ENCODE assay signal across 9 cellular contexts in the genomic region with DNA sequence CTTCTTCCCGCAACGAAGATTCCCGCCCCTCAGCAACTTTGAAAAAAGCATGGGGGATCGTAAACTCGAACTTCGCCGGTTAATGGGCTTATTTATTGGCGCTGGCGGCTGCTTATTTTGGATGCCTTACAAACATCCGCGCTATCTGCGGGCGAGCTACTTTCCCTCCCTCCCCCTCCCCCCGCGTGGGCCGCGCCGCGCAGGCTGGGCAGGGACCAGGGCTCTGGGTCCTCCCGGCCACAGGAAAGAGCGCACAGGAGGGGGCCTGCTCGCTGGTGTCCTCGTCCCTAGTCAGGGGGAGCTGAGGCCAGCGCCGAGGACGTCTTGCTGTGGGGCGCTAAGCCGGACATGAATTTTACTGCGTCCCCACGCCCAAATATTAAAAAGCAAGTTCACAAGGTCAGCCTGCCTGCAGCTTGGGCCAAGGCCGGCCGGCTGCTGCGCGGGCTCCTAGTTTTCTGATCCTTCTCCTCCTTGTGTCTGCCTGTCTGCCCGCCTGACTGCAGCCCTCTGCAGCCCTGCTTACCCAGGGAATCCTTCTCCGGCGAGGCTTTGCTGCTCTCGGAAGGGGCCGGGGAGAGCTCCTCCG. TPM values are rescaled to one million over a fixed set of nuclear protein-coding genes. Genes with fewer than 3 reads are reported as not detected.
A peak's percentile ranks its signal among the peaks of the same experiment; 100 is the strongest.
DNase-seq lines count a peak whose midpoint lies in the region; ATAC-seq and TF ChIP-seq lines count a peak whose summit lies in the region.
"Had no signal": no experiment of that assay in that cellular context is flagged by ENCODE, and none has a peak within 500 bp of the region (broad histone marks: within the 10 kb centered on the region; RNA-seq: fewer than 3 reads in every experiment).

No MANE protein-coding gene starts in this region.

- H3K36me3 ChIP-seq in Peyer's patch, result no peaks in the 10 kb centered on the region
- H3K36me3 ChIP-seq in fibroblast of lung (ENCODE audit: control insufficient read depth, insufficient read depth, low read length), result no peaks in the 10 kb centered on the region
- H3K36me3 ChIP-seq in BE2C, result no peaks in the 10 kb centered on the region

- peak overlapping the region; percentile 51 for H3K4me2 ChIP-seq in fibroblast of lung (ENCODE audit: extremely low read depth, insufficient read depth, low read length)

- peak; percentile 40 for DNase-seq in activated CD4-positive, CD25-positive, alpha-beta regulatory T cell treated with anti-CD3 and anti-CD28 coated beads, Interleukin-2, amount 50 U/mL, for 72 hours
- DNase-seq in activated CD4-positive, CD25-positive, alpha-beta regulatory T cell (lab: John Stamatoyannopoulos, UW), result no peak
- DNase-seq in Peyer's patch, result peak in 2 of 3 donors; percentile 75 to 82
- no peak for DNase-seq in fibroblast of lung (ENCODE audit: low read depth in 2 of 2)
- DNase-seq in posterior vena cava (ENCODE audit: low spot score), result peak; percentile 90
- no peak for DNase-seq in effector CD8-positive, alpha-beta T cell (lab: John Stamatoyannopoulos, UW)
- no peak for DNase-seq in BE2C
- DNase-seq: activated T-cell treated with anti-CD3 and anti-CD28 coated beads, Interleukin-2, amount 50 U/mL, for 4 hours had no signal

- no peak overlapping the region for H3K9ac ChIP-seq in fibroblast of lung (ENCODE audit: insufficient read depth, low read length)

- H3K27ac ChIP-seq in Peyer's patch, result peak overlapping the region; percentile 70 to 88 (median 86)
- no peak overlapping the region for H3K27ac ChIP-seq in fibroblast of lung (ENCODE audit: insufficient read depth, low read length)

- H2AFZ ChIP-seq in fibroblast of lung (ENCODE audit: low read length), result no peak overlapping the region

- no peaks in the 10 kb centered on the region for H4K20me1 ChIP-seq in fibroblast of lung (ENCODE audit: control insufficient read depth, extremely low read depth, insufficient read depth, low read length)

- ATAC-seq in GM19023 (IDR thresholded peaks at IDR 0.05; ENCODE audit: unreplicated experiment), result no peak

- H3K4me1 ChIP-seq in Peyer's patch (peaks cover 0 to 22% (median 11%) of the 10 kb centered on the region in 4 donors), fibroblast of lung (ENCODE audit: control insufficient read depth, extremely low read depth, insufficient read depth, low read length) (no peaks in the 10 kb centered on the region), BE2C (no peaks in the 10 kb centered on the region)

- no peaks in the 10 kb centered on the region for H3K79me2 ChIP-seq in fibroblast of lung (ENCODE audit: control insufficient read depth, insufficient read depth, low read length)

- intact Hi-C loops in posterior vena cava (cut with DNase I), result no loop called here

- H3K9me3 ChIP-seq in Peyer's patch (no peaks in the 10 kb centered on the region), fibroblast of lung (ENCODE audit: control insufficient read depth, insufficient read depth, low read depth, low read length) (no peaks in the 10 kb centered on the region), BE2C (no peaks in the 10 kb centered on the region; the same call in 1 of the 2 replicates)

- TF ChIP-seq CTCF in Peyer's patch (IDR thresholded peaks at IDR 0.05), result no peak
- no peak for TF ChIP-seq CTCF in fibroblast of lung (conservative IDR thresholded peaks at IDR 0.05 in 1 of 2, IDR thresholded peaks at IDR 0.05 in 1 of 2; ENCODE audit: low read depth in 1 of 2, low read length in 2 of 2)
- no peak for TF ChIP-seq CTCF in BE2C (IDR thresholded peaks at IDR 0.05; ENCODE audit: low read depth, low read length)

- peak overlapping the region; percentile 37 to 84 (median 69) for H3K4me3 ChIP-seq in Peyer's patch
- peak overlapping the region in 3 of 4 experiments; percentile 10 to 48 (median 24) for H3K4me3 ChIP-seq in fibroblast of lung (replicated peaks in 1 of 4; ENCODE audit: control extremely low read depth in 1 of 4, insufficient read depth in 1 of 4, low read depth in 3 of 4, low read length in 4 of 4)
- H3K4me3 ChIP-seq in BE2C (ENCODE audit: low read depth, low read length), result no peak overlapping the region

- TF ChIP-seq POLR2A in Peyer's patch (IDR thresholded peaks at IDR 0.05), result no peak

- peaks cover 0 to 16% of the 10 kb centered on the region in 2 donors for H3K27me3 ChIP-seq in Peyer's patch
- H3K27me3 ChIP-seq in fibroblast of lung (ENCODE audit: control insufficient read depth, insufficient read depth, low read length), result peaks cover 74% of the 10 kb centered on the region
- peaks cover 100% of the 10 kb centered on the region for H3K27me3 ChIP-seq in BE2C

RNA-seq across cellular contexts. Expression of gene HOXA10, which starts 1.2 kb away (rescaled TPM):
- total RNA-seq in Peyer's patch, result 10 to 100 TPM; 15.7 to 28.4 (median 19.8) TPM
- total RNA-seq in fibroblast of lung, result under 0.01 and 0.17 TPM in 2 replicates
- 0.25 and 1.00 TPM in 2 replicates for polyA plus RNA-seq in fibroblast of lung
- polyA plus RNA-seq in fibroblast of lung (2012), result 0.12 and 0.75 TPM in 2 replicates
- polyA minus RNA-seq in fibroblast of lung (ENCODE audit: low replicate concordance), result 1.6 TPM in 1 of 2 replicates, not detected in the other
- total RNA-seq in posterior vena cava, result 1 to 10 TPM; 8.9 to 9.2 TPM
- not detected for polyA plus RNA-seq in BE2C (2012; ENCODE audit: insufficient read depth, insufficient read length, low read depth)

RNA-seq across cellular contexts. Expression of gene HOXA9, which starts 7.6 kb away (rescaled TPM):
- total RNA-seq in Peyer's patch (10 to 100 TPM; 25.7 to 71.2 (median 46.1) TPM), fibroblast of lung (under 0.01 TPM in 1 of 2 replicates, not detected in the other), posterior vena cava (1 to 10 TPM; 7.4 TPM)
- 0.08 and 0.11 TPM in 2 replicates for polyA plus RNA-seq in fibroblast of lung
- polyA plus RNA-seq in fibroblast of lung (2012), result 0.09 TPM in 1 of 2 replicates, not detected in the other
- polyA minus RNA-seq in fibroblast of lung (ENCODE audit: low replicate concordance), result not detected in 2 replicates
- not detected for polyA plus RNA-seq in BE2C (2012; ENCODE audit: insufficient read depth, insufficient read length, low read depth)

RNA-seq across cellular contexts. Expression of gene HOXA11, which starts 12.1 kb away (rescaled TPM):
- total RNA-seq in Peyer's patch (not detected), fibroblast of lung (not detected in 2 replicates), posterior vena cava (1 to 10 TPM in 1 of 2 donors, under 1 TPM in 1; 0.51 to 1.1 TPM)
- polyA plus RNA-seq in fibroblast of lung, result 0.03 and 0.18 TPM in 2 replicates
- polyA plus RNA-seq in fibroblast of lung (2012), result 0.05 and 0.43 TPM in 2 replicates
- 0.12 TPM in 1 of 2 replicates, not detected in the other for polyA minus RNA-seq in fibroblast of lung (ENCODE audit: low replicate concordance)
- polyA plus RNA-seq in BE2C (2012; ENCODE audit: insufficient read depth, insufficient read length, low read depth), result not detected
- total RNA-seq: activated T-cell treated with anti-CD3 and anti-CD28 coated beads, Interleukin-2, amount 50 U/mL, for 4 hours had no signal

RNA-seq across cellular contexts. Expression of gene HOXA7, which starts 16.4 kb away (rescaled TPM):
- total RNA-seq in Peyer's patch (10 to 100 TPM in 1 of 4 donors, 1 to 10 TPM in 3; 3.3 to 11.8 (median 5.7) TPM), fibroblast of lung (1.0 and 1.2 TPM in 2 replicates), posterior vena cava (1 to 10 TPM; 6.2 to 6.7 TPM)
- polyA plus RNA-seq in fibroblast of lung, result 5.3 and 5.9 TPM in 2 replicates
- 6.8 and 7.9 TPM in 2 replicates for polyA plus RNA-seq in fibroblast of lung (2012)
- 4.8 and 6.3 TPM in 2 replicates for polyA minus RNA-seq in fibroblast of lung (ENCODE audit: low replicate concordance)
- polyA plus RNA-seq in BE2C (2012; ENCODE audit: insufficient read depth, insufficient read length, low read depth), result not detected
- total RNA-seq: activated T-cell treated with anti-CD3 and anti-CD28 coated beads, Interleukin-2, amount 50 U/mL, for 4 hours had no signal

RNA-seq across cellular contexts. Expression of gene HOXA3, which starts 20.5 kb away (rescaled TPM):
- 10 to 100 TPM in 3 of 4 donors, 1 to 10 TPM in 1; 6.7 to 21.2 (median 13.9) TPM for total RNA-seq in Peyer's patch
- total RNA-seq in fibroblast of lung, result 1.5 TPM in 2 replicates
- 0.44 and 0.68 TPM in 2 replicates for polyA plus RNA-seq in fibroblast of lung
- polyA plus RNA-seq in fibroblast of lung (2012), result 2.7 and 3.2 TPM in 2 replicates
- 0.41 and 1.6 TPM in 2 replicates for polyA minus RNA-seq in fibroblast of lung (ENCODE audit: low replicate concordance)
- total RNA-seq in posterior vena cava, result 1 to 10 TPM; 7.2 to 9.3 TPM
- polyA plus RNA-seq in BE2C (2012; ENCODE audit: insufficient read depth, insufficient read length, low read depth), result not detected
- total RNA-seq: activated T-cell treated with anti-CD3 and anti-CD28 coated beads, Interleukin-2, amount 50 U/mL, for 4 hours had no signal

Comparison
In these comparisons a context has a peak if more than half of its experiments do, and no peak if none do; other contexts are left out.
1. DNase-seq: peak in activated CD4-positive, CD25-positive, alpha-beta regulatory T cell treated with anti-CD3 and anti-CD28 coated beads, Interleukin-2, amount 50 U/mL, for 72 hours (single experiment), Peyer's patch (2 of 3) and posterior vena cava (single experiment); none in activated CD4-positive, CD25-positive, alpha-beta regulatory T cell (0 of 4), fibroblast of lung (0 of 2), effector CD8-positive, alpha-beta T cell (single experiment) and BE2C (single experiment).